Comparison of ENCODE assay signal across 1 cellular context in genomic region chr3:38805765-38806386, GRCh38.
TF ChIP-seq lines count a peak whose summit lies in the region.

No MANE protein-coding gene starts in this region.

TF ChIP-seq in HepG2, 621 proteins besides CTCF, POLR2A, EP300 and RAD21 (continued from another document and continues in another):
- TF ChIP-seq PBX3 (CRISPR knock-in tag; IDR thresholded peaks at IDR 0.05; ENCODE audit: borderline replicate concordance) (peak; percentile 98), ZNF260 (CRISPR knock-in tag; IDR thresholded peaks at IDR 0.05; ENCODE audit: borderline replicate concordance, low read depth) (no peak), ATF5 (CRISPR knock-in tag; IDR thresholded peaks at IDR 0.05; ENCODE audit: low read depth) (peak; percentile 99), ZNF776 (CRISPR knock-in tag; IDR thresholded peaks at IDR 0.05) (no peak), SMARCC2 (IDR thresholded peaks at IDR 0.05) (no peak), FOXK2 (IDR thresholded peaks at IDR 0.05) (no peak), NFKB2 (CRISPR knock-in tag; IDR thresholded peaks at IDR 0.05; ENCODE audit: borderline replicate concordance) (peak; percentile 43; the same call in 1 of the 2 replicates), HNF4G (IDR thresholded peaks at IDR 0.05; ENCODE audit: borderline replicate concordance, low read depth, low read length) (no peak), HNF4G (CRISPR knock-in tag; IDR thresholded peaks at IDR 0.05; ENCODE audit: borderline replicate concordance, low read depth) (no peak), CC2D1A (CRISPR knock-in tag; IDR thresholded peaks at IDR 0.05) (peak; percentile 98), ZNF772 (CRISPR knock-in tag; IDR thresholded peaks at IDR 0.05) (peak; percentile 93; the same call in 1 of the 2 replicates), SRF (IDR thresholded peaks at IDR 0.05; ENCODE audit: low read depth, low read length) (no peak), HDAC2 (CRISPR knock-in tag; IDR thresholded peaks at IDR 0.05) (peak; percentile 97), CREBL2 (CRISPR knock-in tag; IDR thresholded peaks at IDR 0.05; ENCODE audit: borderline replicate concordance) (peak; percentile 91), BCLAF1 (IDR thresholded peaks at IDR 0.05) (no peak), TBX3 (IDR thresholded peaks at IDR 0.05; ENCODE audit: borderline replicate concordance) (no peak), ZSCAN9 (CRISPR knock-in tag; IDR thresholded peaks at IDR 0.05; ENCODE audit: borderline replicate concordance) (peak; percentile 100), ZZZ3 (CRISPR knock-in tag; IDR thresholded peaks at IDR 0.05; ENCODE audit: borderline replicate concordance) (no peak; the same call in 1 of the 2 replicates), SMAD9 (CRISPR knock-in tag; IDR thresholded peaks at IDR 0.05) (peak; percentile 90; the same call in 1 of the 2 replicates), MXD4 (CRISPR knock-in tag; IDR thresholded peaks at IDR 0.05) (peak; percentile 98), HMGA1 (CRISPR knock-in tag; conservative IDR thresholded peaks at IDR 0.05) (no peak), GFI1 (CRISPR knock-in tag; IDR thresholded peaks at IDR 0.05; ENCODE audit: borderline replicate concordance) (no peak), ZNF775 (CRISPR knock-in tag; IDR thresholded peaks at IDR 0.05; ENCODE audit: borderline replicate concordance) (peak; percentile 93), GMEB1 (CRISPR knock-in tag; IDR thresholded peaks at IDR 0.05; ENCODE audit: borderline replicate concordance) (peak; percentile 36; the same call in 1 of the 2 replicates), ZNF841 (CRISPR knock-in tag; IDR thresholded peaks at IDR 0.05; ENCODE audit: borderline replicate concordance) (peak; percentile 96), ATF7-NPFF (CRISPR knock-in tag; IDR thresholded peaks at IDR 0.05; ENCODE audit: low read depth) (peak; percentile 95), PRDM4 (CRISPR knock-in tag; IDR thresholded peaks at IDR 0.05; ENCODE audit: borderline replicate concordance) (peak; percentile 97), TEAD2 (CRISPR knock-in tag; IDR thresholded peaks at IDR 0.05) (peak; percentile 98), SIN3A (IDR thresholded peaks at IDR 0.05; ENCODE audit: borderline replicate concordance, low read depth, low read length) (peak; percentile 71; the same call in 1 of the 2 replicates), HMGXB4 (CRISPR knock-in tag; IDR thresholded peaks at IDR 0.05; ENCODE audit: borderline replicate concordance in 1 of 2, low read depth in 1 of 2) (peak in 1 of 2 experiments; percentile 91; a peak in 3 of 4 replicates), SOX13 (IDR thresholded peaks at IDR 0.05) (no peak), SOX13 (CRISPR knock-in tag; conservative IDR thresholded peaks at IDR 0.05 in 1 of 2, IDR thresholded peaks at IDR 0.05 in 1 of 2) (peak in 1 of 2 experiments; percentile 82; a peak in 2 of 4 replicates), CEBPG (CRISPR knock-in tag; IDR thresholded peaks at IDR 0.05) (peak; percentile 60)
- TF ChIP-seq, protein P1, sequence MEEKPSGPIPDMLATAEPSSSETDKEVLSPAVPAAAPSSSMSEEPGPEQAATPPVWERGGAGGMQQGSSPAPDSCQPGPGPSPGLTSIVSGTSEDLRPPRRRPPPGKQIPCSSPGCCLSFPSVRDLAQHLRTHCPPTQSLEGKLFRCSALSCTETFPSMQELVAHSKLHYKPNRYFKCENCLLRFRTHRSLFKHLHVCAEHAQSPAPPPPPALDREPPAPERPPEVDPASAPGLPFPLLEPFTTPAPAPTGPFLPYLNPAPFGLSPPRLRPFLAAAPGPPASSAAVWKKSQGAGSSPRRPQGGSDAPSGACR (CRISPR knock-in tag; IDR thresholded peaks at IDR 0.05): peak; percentile 85; the same call in 1 of the 2 replicates
- TF ChIP-seq, protein P2, sequence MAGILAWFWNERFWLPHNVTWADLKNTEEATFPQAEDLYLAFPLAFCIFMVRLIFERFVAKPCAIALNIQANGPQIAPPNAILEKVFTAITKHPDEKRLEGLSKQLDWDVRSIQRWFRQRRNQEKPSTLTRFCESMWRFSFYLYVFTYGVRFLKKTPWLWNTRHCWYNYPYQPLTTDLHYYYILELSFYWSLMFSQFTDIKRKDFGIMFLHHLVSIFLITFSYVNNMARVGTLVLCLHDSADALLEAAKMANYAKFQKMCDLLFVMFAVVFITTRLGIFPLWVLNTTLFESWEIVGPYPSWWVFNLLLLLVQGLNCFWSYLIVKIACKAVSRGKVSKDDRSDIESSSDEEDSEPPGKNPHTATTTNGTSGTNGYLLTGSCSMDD (CRISPR knock-in tag; IDR thresholded peaks at IDR 0.05): no peak
- TF ChIP-seq, protein P3, sequence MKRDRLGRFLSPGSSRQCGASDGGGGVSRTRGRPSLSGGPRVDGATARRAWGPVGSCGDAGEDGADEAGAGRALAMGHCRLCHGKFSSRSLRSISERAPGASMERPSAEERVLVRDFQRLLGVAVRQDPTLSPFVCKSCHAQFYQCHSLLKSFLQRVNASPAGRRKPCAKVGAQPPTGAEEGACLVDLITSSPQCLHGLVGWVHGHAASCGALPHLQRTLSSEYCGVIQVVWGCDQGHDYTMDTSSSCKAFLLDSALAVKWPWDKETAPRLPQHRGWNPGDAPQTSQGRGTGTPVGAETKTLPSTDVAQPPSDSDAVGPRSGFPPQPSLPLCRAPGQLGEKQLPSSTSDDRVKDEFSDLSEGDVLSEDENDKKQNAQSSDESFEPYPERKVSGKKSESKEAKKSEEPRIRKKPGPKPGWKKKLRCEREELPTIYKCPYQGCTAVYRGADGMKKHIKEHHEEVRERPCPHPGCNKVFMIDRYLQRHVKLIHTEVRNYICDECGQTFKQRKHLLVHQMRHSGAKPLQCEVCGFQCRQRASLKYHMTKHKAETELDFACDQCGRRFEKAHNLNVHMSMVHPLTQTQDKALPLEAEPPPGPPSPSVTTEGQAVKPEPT (CRISPR knock-in tag; IDR thresholded peaks at IDR 0.05; ENCODE audit: low read depth): peak; percentile 94
- TF ChIP-seq, protein P4, sequence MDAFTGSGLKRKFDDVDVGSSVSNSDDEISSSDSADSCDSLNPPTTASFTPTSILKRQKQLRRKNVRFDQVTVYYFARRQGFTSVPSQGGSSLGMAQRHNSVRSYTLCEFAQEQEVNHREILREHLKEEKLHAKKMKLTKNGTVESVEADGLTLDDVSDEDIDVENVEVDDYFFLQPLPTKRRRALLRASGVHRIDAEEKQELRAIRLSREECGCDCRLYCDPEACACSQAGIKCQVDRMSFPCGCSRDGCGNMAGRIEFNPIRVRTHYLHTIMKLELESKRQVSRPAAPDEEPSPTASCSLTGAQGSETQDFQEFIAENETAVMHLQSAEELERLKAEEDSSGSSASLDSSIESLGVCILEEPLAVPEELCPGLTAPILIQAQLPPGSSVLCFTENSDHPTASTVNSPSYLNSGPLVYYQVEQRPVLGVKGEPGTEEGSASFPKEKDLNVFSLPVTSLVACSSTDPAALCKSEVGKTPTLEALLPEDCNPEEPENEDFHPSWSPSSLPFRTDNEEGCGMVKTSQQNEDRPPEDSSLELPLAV (CRISPR knock-in tag; conservative IDR thresholded peaks at IDR 0.05; ENCODE audit: low read depth): peak; percentile 80; the same call in 1 of the 2 replicates
- TF ChIP-seq, protein P5, sequence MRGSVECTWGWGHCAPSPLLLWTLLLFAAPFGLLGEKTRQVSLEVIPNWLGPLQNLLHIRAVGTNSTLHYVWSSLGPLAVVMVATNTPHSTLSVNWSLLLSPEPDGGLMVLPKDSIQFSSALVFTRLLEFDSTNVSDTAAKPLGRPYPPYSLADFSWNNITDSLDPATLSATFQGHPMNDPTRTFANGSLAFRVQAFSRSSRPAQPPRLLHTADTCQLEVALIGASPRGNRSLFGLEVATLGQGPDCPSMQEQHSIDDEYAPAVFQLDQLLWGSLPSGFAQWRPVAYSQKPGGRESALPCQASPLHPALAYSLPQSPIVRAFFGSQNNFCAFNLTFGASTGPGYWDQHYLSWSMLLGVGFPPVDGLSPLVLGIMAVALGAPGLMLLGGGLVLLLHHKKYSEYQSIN (CRISPR knock-in tag; IDR thresholded peaks at IDR 0.05; ENCODE audit: borderline replicate concordance): peak; percentile 97
- TF ChIP-seq, protein P6, sequence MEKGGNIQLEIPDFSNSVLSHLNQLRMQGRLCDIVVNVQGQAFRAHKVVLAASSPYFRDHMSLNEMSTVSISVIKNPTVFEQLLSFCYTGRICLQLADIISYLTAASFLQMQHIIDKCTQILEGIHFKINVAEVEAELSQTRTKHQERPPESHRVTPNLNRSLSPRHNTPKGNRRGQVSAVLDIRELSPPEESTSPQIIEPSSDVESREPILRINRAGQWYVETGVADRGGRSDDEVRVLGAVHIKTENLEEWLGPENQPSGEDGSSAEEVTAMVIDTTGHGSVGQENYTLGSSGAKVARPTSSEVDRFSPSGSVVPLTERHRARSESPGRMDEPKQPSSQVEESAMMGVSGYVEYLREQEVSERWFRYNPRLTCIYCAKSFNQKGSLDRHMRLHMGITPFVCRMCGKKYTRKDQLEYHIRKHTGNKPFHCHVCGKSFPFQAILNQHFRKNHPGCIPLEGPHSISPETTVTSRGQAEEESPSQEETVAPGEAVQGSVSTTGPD (CRISPR knock-in tag; IDR thresholded peaks at IDR 0.05): no peak
